Comparison of ENCODE assay signal across 20 cellular contexts in the genomic region with DNA sequence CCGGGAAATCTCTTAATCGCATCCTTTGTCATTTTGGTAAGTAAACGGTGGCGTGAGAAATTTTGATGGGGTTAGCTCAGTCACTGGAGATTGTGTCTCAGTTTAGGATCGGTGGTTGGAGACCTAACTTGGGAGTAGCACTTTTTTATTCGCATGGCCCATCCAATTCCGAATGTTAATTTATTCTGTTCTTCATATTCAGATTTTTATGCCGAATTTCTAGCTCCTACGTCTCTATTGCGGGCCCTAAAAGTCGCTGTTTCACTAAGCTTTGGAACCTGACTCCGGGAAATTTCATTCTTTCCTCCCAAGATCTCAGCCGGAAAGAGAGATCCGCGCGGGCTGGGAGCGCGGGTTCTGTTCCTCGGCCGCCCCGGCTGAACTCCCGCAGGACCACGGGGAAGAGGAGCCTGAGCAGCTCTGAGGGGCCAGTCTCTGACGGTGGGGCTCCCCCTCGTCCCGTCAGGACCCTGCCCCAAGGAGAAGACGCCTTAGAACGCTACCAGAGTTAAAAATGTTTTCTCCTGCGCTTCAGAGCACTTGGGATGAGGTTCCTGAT.
"Had no signal": no experiment of that assay in that cellular context is flagged by ENCODE, and none has a peak within 500 bp of the region (broad histone marks: within the 10 kb centered on the region; RNA-seq: fewer than 3 reads in every experiment).

No MANE protein-coding gene starts in this region.

- H3K4me3 ChIP-seq: esophagus muscularis mucosa, gastrocnemius medialis, mucosa of descending colon, spleen, tibial artery, upper lobe of left lung, vagina had no signal

- H3K9me3 Mint-ChIP-seq: dendritic cell treated with granulocyte-macrophage colony-stimulating factor and Interleukin-4, amounts not matched to agents 40 ng/mL and 50 ng/mL, for 4 days; effector memory CD8-positive, alpha-beta T cell; stimulated activated memory B cell treated with anti-CD40 and anti-IgM and Interleukin-4, amounts not matched to agents 10 μg/mL and 1 μg/mL and 100 μg/mL, for 72 hours; stimulated activated naive CD8-positive, alpha-beta T cell treated with anti-CD3 and anti-CD28 coated beads, Interleukin-15, Interleukin-2, amounts not matched to agents 100 ng/mL and 50 ng/mL, for 24 hours had no signal

- H3K4me1 ChIP-seq: esophagus muscularis mucosa, gastrocnemius medialis, spleen, tibial artery, upper lobe of left lung, vagina had no signal

- H3K36me3 ChIP-seq: esophagus muscularis mucosa, gastrocnemius medialis, neutrophil, spleen, tibial artery, upper lobe of left lung, vagina had no signal

- H3K27ac Mint-ChIP-seq: dendritic cell treated with granulocyte-macrophage colony-stimulating factor and Interleukin-4, amounts not matched to agents 40 ng/mL and 50 ng/mL, for 4 days; effector memory CD8-positive, alpha-beta T cell; naive thymus-derived CD8-positive, alpha-beta T cell; stimulated activated memory B cell treated with anti-CD40 and anti-IgM and Interleukin-4, amounts not matched to agents 10 μg/mL and 1 μg/mL and 100 μg/mL, for 72 hours; stimulated activated naive CD8-positive, alpha-beta T cell treated with anti-CD3 and anti-CD28 coated beads, Interleukin-15, Interleukin-2, amounts not matched to agents 100 ng/mL and 50 ng/mL, for 24 hours had no signal

- H3K27ac ChIP-seq: epithelial cell of prostate, esophagus muscularis mucosa, gastrocnemius medialis, neutrophil, spleen, tibial artery, upper lobe of left lung, vagina had no signal

- DNase-seq: effector memory CD8-positive, alpha-beta T cell; gastrocnemius medialis; glutamatergic neuron; islet precursor cell; mucosa of descending colon; naive thymus-derived CD8-positive, alpha-beta T cell; spleen; stimulated activated CD4-positive, alpha-beta T cell treated with anti-CD3 and anti-CD28 coated beads, Interleukin-1b, Interleukin-23, amount 100 ng/mL, for 48 hours; stimulated activated CD4-positive, alpha-beta T cell treated with anti-CD3 and anti-CD28 coated beads, Interleukin-4, amount 100 ng/mL, for 24 hours; tibial artery had no signal

- H3K9me3 ChIP-seq: esophagus muscularis mucosa, gastrocnemius medialis, mucosa of descending colon, neutrophil, spleen, tibial artery, upper lobe of left lung, vagina had no signal

- H3K4me1 Mint-ChIP-seq: stimulated activated memory B cell treated with anti-CD40 and anti-IgM and Interleukin-4, amounts not matched to agents 10 μg/mL and 1 μg/mL and 100 μg/mL, for 72 hours had no signal

- H3K27me3 ChIP-seq: tibial artery, vagina had no signal

- ATAC-seq: effector memory CD8-positive, alpha-beta T cell; gastrocnemius medialis; left lobe of liver; mucosa of descending colon; naive thymus-derived CD8-positive, alpha-beta T cell; sciatic nerve; stimulated activated memory B cell treated with anti-CD40 and anti-IgM and Interleukin-4, amounts not matched to agents 10 μg/mL and 1 μg/mL and 100 μg/mL, for 72 hours had no signal

- H3K4me3 Mint-ChIP-seq: dendritic cell treated with granulocyte-macrophage colony-stimulating factor and Interleukin-4, amounts not matched to agents 40 ng/mL and 50 ng/mL, for 4 days; effector memory CD8-positive, alpha-beta T cell; naive thymus-derived CD8-positive, alpha-beta T cell; stimulated activated memory B cell treated with anti-CD40 and anti-IgM and Interleukin-4, amounts not matched to agents 10 μg/mL and 1 μg/mL and 100 μg/mL, for 72 hours; stimulated activated naive CD8-positive, alpha-beta T cell treated with anti-CD3 and anti-CD28 coated beads, Interleukin-15, Interleukin-2, amounts not matched to agents 100 ng/mL and 50 ng/mL, for 24 hours had no signal
